In the genomic region with DNA sequence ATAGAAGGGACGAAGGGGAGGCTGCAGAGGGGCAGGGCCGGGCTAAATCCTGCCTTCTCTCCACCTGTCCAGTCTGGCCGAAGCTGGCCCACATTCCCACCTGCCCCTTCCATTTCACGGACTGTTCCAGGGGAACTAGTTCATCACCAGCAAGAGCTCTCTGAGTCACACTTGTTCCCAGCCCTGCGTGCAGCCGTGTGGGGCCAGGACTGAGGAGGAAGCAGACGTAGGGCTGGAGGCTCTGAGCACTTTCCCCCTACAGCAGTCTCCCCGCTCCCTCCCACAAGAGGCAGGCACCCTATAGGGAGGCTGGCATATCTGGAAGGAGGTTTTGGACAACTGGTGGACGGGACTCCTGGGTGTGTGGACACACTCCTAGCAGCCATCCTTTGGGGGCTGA, we compare ENCODE assay signal across 1 cellular context.
TF ChIP-seq lines count a peak whose summit lies in the region.

No MANE protein-coding gene starts in this region.

TF ChIP-seq in A549, 52 proteins besides CTCF, POLR2A, EP300 and RAD21 (continued from another document):
- TF ChIP-seq HOXB5 (CRISPR knock-in tag; IDR thresholded peaks at IDR 0.05) (no peak), EHF (CRISPR knock-in tag; IDR thresholded peaks at IDR 0.05) (no peak), RCOR1 (IDR thresholded peaks at IDR 0.05; ENCODE audit: low read depth, low read length) (no peak), MYC (IDR thresholded peaks at IDR 0.05; ENCODE audit: borderline replicate concordance, low read length) (no peak), JUNB (IDR thresholded peaks at IDR 0.05) (no peak), ZC3H11A (IDR thresholded peaks at IDR 0.05) (no peak)
- TF ChIP-seq, protein P1, sequence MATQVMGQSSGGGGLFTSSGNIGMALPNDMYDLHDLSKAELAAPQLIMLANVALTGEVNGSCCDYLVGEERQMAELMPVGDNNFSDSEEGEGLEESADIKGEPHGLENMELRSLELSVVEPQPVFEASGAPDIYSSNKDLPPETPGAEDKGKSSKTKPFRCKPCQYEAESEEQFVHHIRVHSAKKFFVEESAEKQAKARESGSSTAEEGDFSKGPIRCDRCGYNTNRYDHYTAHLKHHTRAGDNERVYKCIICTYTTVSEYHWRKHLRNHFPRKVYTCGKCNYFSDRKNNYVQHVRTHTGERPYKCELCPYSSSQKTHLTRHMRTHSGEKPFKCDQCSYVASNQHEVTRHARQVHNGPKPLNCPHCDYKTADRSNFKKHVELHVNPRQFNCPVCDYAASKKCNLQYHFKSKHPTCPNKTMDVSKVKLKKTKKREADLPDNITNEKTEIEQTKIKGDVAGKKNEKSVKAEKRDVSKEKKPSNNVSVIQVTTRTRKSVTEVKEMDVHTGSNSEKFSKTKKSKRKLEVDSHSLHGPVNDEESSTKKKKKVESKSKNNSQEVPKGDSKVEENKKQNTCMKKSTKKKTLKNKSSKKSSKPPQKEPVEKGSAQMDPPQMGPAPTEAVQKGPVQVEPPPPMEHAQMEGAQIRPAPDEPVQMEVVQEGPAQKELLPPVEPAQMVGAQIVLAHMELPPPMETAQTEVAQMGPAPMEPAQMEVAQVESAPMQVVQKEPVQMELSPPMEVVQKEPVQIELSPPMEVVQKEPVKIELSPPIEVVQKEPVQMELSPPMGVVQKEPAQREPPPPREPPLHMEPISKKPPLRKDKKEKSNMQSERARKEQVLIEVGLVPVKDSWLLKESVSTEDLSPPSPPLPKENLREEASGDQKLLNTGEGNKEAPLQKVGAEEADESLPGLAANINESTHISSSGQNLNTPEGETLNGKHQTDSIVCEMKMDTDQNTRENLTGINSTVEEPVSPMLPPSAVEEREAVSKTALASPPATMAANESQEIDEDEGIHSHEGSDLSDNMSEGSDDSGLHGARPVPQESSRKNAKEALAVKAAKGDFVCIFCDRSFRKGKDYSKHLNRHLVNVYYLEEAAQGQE (IDR thresholded peaks at IDR 0.05): no peak
- TF ChIP-seq, protein P2, sequence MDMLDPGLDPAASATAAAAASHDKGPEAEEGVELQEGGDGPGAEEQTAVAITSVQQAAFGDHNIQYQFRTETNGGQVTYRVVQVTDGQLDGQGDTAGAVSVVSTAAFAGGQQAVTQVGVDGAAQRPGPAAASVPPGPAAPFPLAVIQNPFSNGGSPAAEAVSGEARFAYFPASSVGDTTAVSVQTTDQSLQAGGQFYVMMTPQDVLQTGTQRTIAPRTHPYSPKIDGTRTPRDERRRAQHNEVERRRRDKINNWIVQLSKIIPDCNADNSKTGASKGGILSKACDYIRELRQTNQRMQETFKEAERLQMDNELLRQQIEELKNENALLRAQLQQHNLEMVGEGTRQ (IDR thresholded peaks at IDR 0.05): no peak
- TF ChIP-seq, protein P3, sequence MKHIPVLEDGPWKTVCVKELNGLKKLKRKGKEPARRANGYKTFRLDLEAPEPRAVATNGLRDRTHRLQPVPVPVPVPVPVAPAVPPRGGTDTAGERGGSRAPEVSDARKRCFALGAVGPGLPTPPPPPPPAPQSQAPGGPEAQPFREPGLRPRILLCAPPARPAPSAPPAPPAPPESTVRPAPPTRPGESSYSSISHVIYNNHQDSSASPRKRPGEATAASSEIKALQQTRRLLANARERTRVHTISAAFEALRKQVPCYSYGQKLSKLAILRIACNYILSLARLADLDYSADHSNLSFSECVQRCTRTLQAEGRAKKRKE (CRISPR knock-in tag; IDR thresholded peaks at IDR 0.05; ENCODE audit: low read depth): no peak
TF ChIP-seq in A549: peak in this region for 0.
